21 cellular contexts compared by ENCODE assay signal in the genomic region with DNA sequence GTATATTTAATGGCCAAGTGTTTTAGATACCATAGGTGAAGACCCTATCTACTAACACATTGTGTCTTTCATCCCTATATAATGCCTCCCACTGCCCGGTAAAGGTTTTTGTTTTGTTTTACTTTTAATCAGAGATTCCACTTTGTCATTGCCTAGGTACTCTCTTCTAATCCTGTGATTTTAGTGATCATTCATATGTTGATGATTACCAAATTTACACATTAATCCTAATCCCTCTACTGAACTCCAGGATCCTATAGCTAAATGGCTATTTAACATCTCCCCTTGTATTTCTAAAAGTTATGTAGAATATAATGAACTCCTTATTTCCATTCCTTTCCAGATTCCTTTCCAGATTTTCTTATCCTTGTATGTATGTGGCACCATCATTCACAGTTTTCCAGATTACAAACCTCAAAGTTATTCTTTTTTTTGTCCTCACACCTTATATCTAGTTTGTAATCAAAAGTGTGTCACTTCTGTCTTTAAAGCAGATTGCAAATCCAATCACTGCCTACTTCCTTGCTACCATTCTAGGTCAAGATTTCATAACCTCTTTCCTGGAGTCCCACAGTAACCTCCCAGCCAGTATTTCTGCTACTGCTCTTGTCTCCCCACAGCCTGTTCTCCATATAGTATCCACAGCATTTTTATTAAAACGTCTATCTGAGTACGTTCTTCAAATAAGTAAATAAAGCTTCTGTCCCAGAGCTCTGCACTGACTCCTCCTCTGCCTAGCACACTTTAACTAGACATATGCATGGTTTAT.
DNase-seq lines count a peak whose midpoint lies in the region; ATAC-seq and TF ChIP-seq lines count a peak whose summit lies in the region.
"Had no signal": no experiment of that assay in that cellular context is flagged by ENCODE, and none has a peak within 500 bp of the region (broad histone marks: within the 10 kb centered on the region; RNA-seq: fewer than 3 reads in every experiment).

No MANE protein-coding gene starts in this region.

- H3K9me3 ChIP-seq in HAP-1 (no peaks in the 10 kb centered on the region), right lobe of liver (no peaks in the 10 kb centered on the region)

- peaks cover 9% of the 10 kb centered on the region for H3K4me1 ChIP-seq in HAP-1
- peaks cover 0 to 74% (median 8%) of the 10 kb centered on the region in 4 donors for H3K4me1 ChIP-seq in right lobe of liver
- no peaks in the 10 kb centered on the region for H3K4me1 ChIP-seq in foreskin keratinocyte

- no peaks in the 10 kb centered on the region for H3K27me3 ChIP-seq in HAP-1 (ENCODE audit: low read depth)
- H3K27me3 ChIP-seq in right lobe of liver, result no peaks in the 10 kb centered on the region
- H3K27me3 ChIP-seq in foreskin keratinocyte, result no peaks in the 10 kb centered on the region
- H3K27me3 ChIP-seq in H7 (ENCODE audit: control insufficient read depth, insufficient read depth, low read length), result no peaks in the 10 kb centered on the region

- no peaks in the 10 kb centered on the region for H3K36me3 ChIP-seq in HAP-1 (replicated peaks)
- no peaks in the 10 kb centered on the region for H3K36me3 ChIP-seq in right lobe of liver
- no peaks in the 10 kb centered on the region for H3K36me3 ChIP-seq in H7 (replicated peaks; ENCODE audit: control insufficient read depth, insufficient read depth, low read length)

- DNase-seq in HAP-1 (ENCODE audit: low spot score in 2 of 2) (peak; percentile 15 to 92), NCI-H82 (lab: John Stamatoyannopoulos, UW) (peak; percentile 43), fibroblast of pulmonary artery (ENCODE audit: low read depth) (peak; percentile 20), right lobe of liver (no peak), UCSD-AML1 (lab: John Stamatoyannopoulos, UW; ENCODE audit: unreplicated experiment) (no peak), foreskin keratinocyte (no peak), H7 (no peak)
- DNase-seq: ACHN; DMS 273 treated with DMSO at 0.1 percent for 48 hours; DND-41; IMR-90; NCI-H1417; NCI-H187; NCI-H226; NCI-H524 treated with DMSO at 0.1 percent for 48 hours; NK-92 treated with Interleukin-12 subunit alpha and Interleukin-12 subunit beta, amount 100 ng/mL, for 24 hours; T-helper 1 cell had no signal

- WGBS in right lobe of liver (ENCODE audit: insufficient coverage, low coverage, low lambda C conversion rate, missing lambda C conversion rate), result 24% methylated on average over 3 of the region's 3 CpGs

- ATAC-seq in right lobe of liver (peak; percentile 65 to 71 (median 66)), GM21367 (IDR thresholded peaks at IDR 0.05; ENCODE audit: unreplicated experiment) (no peak), foreskin keratinocyte (no peak)
- ATAC-seq: Right ventricle myocardium inferior had no signal

- H3K4me3 ChIP-seq in HAP-1 (no peak overlapping the region), fibroblast of pulmonary artery (replicated peaks; ENCODE audit: low read depth, low read length) (no peak overlapping the region), right lobe of liver (no peak overlapping the region), H7 (ENCODE audit: insufficient read depth, low read depth, low read length) (no peak overlapping the region)
- H3K4me3 ChIP-seq: SK-N-MC had no signal

- H3K27ac ChIP-seq in right lobe of liver (peak overlapping the region; percentile 17 to 83 (median 25)), foreskin keratinocyte (no peak overlapping the region)
- H3K27ac ChIP-seq: C4-2B, SK-N-MC had no signal

- TF ChIP-seq CTCF in fibroblast of pulmonary artery (IDR thresholded peaks at IDR 0.05; ENCODE audit: low read length, missing control alignments), result no peak
- no peak for TF ChIP-seq CTCF in right lobe of liver (IDR thresholded peaks at IDR 0.05)
- TF ChIP-seq CTCF in foreskin keratinocyte (conservative IDR thresholded peaks at IDR 0.05), result no peak

- no peak for TF ChIP-seq POLR2A in right lobe of liver (IDR thresholded peaks at IDR 0.05)

- intact Hi-C loops in right lobe of liver (cut with DNase I), result no loop called here

- in situ Hi-C loops in HAP-1 (cut with MboI; ENCODE audit: low sequenced_read_pairs), result no loop called here

Comparison
In these comparisons a context has a peak if more than half of its experiments do, and no peak if none do; other contexts are left out.
1. DNase-seq: peak in HAP-1 (2 of 2), NCI-H82 (single experiment) and fibroblast of pulmonary artery (single experiment); none in right lobe of liver (0 of 3), UCSD-AML1 (single experiment), foreskin keratinocyte (0 of 2) and H7 (single experiment).
2. ATAC-seq: peak in right lobe of liver (4 of 4); none in GM21367 (single experiment) and foreskin keratinocyte (single experiment).